In the genomic region with DNA sequence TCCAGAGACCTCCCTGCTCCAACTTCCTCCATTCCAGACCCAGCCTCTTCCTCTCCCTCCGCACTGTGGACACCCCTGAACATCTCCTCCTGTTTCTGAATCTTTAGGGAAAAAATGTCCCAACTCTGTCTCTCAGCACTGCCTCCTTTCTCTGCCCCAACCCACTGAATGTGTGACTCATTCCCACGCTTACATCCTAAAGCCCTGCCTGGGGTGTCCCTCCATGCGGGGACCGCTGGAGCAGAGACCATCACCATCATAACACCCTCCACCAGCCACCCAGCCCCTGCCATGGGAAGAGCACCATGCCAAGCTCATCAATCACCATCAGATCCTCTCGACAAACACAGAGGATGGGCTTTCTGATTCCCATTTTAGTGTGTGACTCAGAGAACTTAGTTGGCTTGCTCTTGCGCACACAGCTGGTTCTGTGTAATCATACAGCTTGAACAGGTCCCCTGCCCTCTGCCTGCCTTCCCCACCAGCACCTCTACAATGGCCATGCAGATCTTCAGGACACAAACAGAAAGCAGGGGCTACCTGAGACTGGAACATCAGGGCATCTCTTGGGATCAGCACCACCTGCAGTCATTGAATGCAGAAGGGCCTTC, we compare ENCODE assay signal across 30 cellular contexts. TPM values are rescaled to one million over a fixed set of nuclear protein-coding genes. Genes with fewer than 3 reads are reported as not detected.
"Had no signal": no experiment of that assay in that cellular context is flagged by ENCODE, and none has a peak within 500 bp of the region (broad histone marks: within the 10 kb centered on the region; RNA-seq: fewer than 3 reads in every experiment).

No MANE protein-coding gene starts in this region.

- H3K36me3 ChIP-seq: cardiac muscle cell, neutrophil, ovary, prostate gland had no signal

- H2AFZ ChIP-seq: hepatocyte had no signal

- H3K4me3 ChIP-seq: body of pancreas, cardiac muscle cell, gastroesophageal sphincter, hepatocyte, ovary, prostate gland, tibial nerve had no signal

- H3K9me3 ChIP-seq: body of pancreas, gastroesophageal sphincter, neutrophil, ovary, prostate gland, tibial nerve had no signal

- ATAC-seq: activated CD8-positive, alpha-beta T cell treated with anti-CD3 and anti-CD28 coated beads for 36 hours; activated naive CD4-positive, alpha-beta T cell treated with anti-CD3 and anti-CD28 coated beads, Interleukin-2, amount 50 U/mL, for 72 hours; body of pancreas; effector memory CD8-positive, alpha-beta T cell; gastroesophageal sphincter; left colon; WTC11 had no signal

- DNase-seq: activated CD4-positive, alpha-beta T cell treated with anti-CD3 and anti-CD28 coated beads for 1 hour; activated CD4-positive, alpha-beta T cell treated with anti-CD3 and anti-CD28 coated beads, Interleukin-2, amount 50 U/mL, for 1 hour; activated CD8-positive, alpha-beta T cell treated with anti-CD3 and anti-CD28 coated beads for 36 hours; activated T-cell treated with anti-CD3 and anti-CD28 coated beads, Interleukin-2, amount 50 U/mL, for 48 hours; body of pancreas; cortex of kidney; effector memory CD8-positive, alpha-beta T cell; erythroblast; left colon; mammary epithelial cell; ovary; retina; stimulated activated CD4-positive, alpha-beta T cell treated with anti-CD3 and anti-CD28 coated beads, Interleukin-15, amount 100 ng/mL, for 24 hours; stimulated activated CD4-positive, alpha-beta T cell treated with anti-CD3 and anti-CD28 coated beads, Interleukin-2, amount 100 ng/mL, for 24 hours; stimulated activated naive CD4-positive, alpha-beta T cell treated with Interleukin-2 at 50 U/mL for 16 hours had no signal

- H3K4me2 ChIP-seq: hepatocyte had no signal

- H3K27me3 ChIP-seq: body of pancreas, cardiac muscle cell, gastroesophageal sphincter, ovary, tibial nerve had no signal

- H3K4me1 ChIP-seq: gastroesophageal sphincter, tibial nerve had no signal

- H3K79me2 ChIP-seq: hepatocyte had no signal

- H3K27ac ChIP-seq: body of pancreas, cardiac muscle cell, gastroesophageal sphincter, hepatocyte, neutrophil, ovary, prostate gland, tibial nerve had no signal

RNA-seq across cellular contexts. Expression of gene RPRML, which starts 10.7 kb away (rescaled TPM):
- total RNA-seq: activated CD8-positive, alpha-beta T cell treated with anti-CD3 and anti-CD28 coated beads for 36 hours; activated naive CD4-positive, alpha-beta T cell treated with anti-CD3 and anti-CD28 coated beads, Interleukin-2, amount 50 U/mL, for 72 hours; activated T-helper 2 cell treated with anti-CD3 and anti-CD28 coated beads, Interferon-gamma antibody, Interleukin-2, Interleukin-4, amounts not matched to agents 10 μg/mL and 5 μg/mL and 100 μg/mL, durations not matched to agents 14 hours and 24 hours and 36 hours; cardiac muscle cell; chondrocyte; fibroblast of villous mesenchyme; hepatocyte; left colon; liver; mammary epithelial cell; mucosa of gallbladder; ureter had no signal
- polyA plus RNA-seq: cardiac muscle cell, hepatocyte, keratinocyte, mammary epithelial cell, ovary had no signal
